8 cellular contexts compared by ENCODE assay signal in genomic region chr22:23281406-23282088, GRCh38.
DNase-seq lines count a peak whose midpoint lies in the region; ATAC-seq, FAIRE-seq and TF ChIP-seq lines count a peak whose summit lies in the region.

No MANE protein-coding gene starts in this region.

- peaks cover 2% of the 10 kb centered on the region; the same call in 1 of the 2 replicates for H4K20me1 ChIP-seq in PC-9 (ENCODE audit: insufficient read depth)

- peak; percentile 73 to 80 for ATAC-seq in activated T-cell treated with anti-CD3 and anti-CD28 coated beads, Interleukin-2, amount 50 U/mL, for 72 hours (replicated peaks in 1 of 2)
- ATAC-seq in stimulated activated naive B cell treated with anti-CD40 and anti-IgM and Interleukin-4, amounts not matched to agents 10 μg/mL and 1 μg/mL and 100 μg/mL, for 72 hours (replicated peaks), result peak; percentile 72 to 74
- no peak for ATAC-seq in HG03045 (IDR thresholded peaks at IDR 0.05; ENCODE audit: unreplicated experiment)

- no peaks in the 10 kb centered on the region for H3K9me3 ChIP-seq in PC-9 (ENCODE audit: insufficient read depth, low read depth)

- no peak overlapping the region for H3K27ac Mint-ChIP-seq in activated T-cell treated with anti-CD3 and anti-CD28 coated beads, Interleukin-2, amount 50 U/mL, for 72 hours
- no peak overlapping the region for H3K27ac Mint-ChIP-seq in nephron
- H3K27ac Mint-ChIP-seq in stimulated activated naive B cell treated with anti-CD40 and anti-IgM and Interleukin-4, amounts not matched to agents 10 μg/mL and 1 μg/mL and 100 μg/mL, for 72 hours, result peak overlapping the region; percentile 25

- peak overlapping the region; percentile 63 for H3K27ac ChIP-seq in PC-9

- no peaks in the 10 kb centered on the region for H3K27me3 ChIP-seq in PC-9 (ENCODE audit: insufficient read depth, low read depth)

- TSS peak; percentile 68 for BruUV-seq in PC-9 (replicated peaks; lab: Mats Ljungman, UMichigan)

- no peak for FAIRE-seq in HTR-8/SVneo (lab: Jason Lieb, UNC)

- 0 out of 2 replicates have a peak, but pooled peaks cover 11% of the 10 kb centered on the region for H3K79me2 ChIP-seq in PC-9 (ENCODE audit: low read depth)

- no peaks in the 10 kb centered on the region for H3K36me3 ChIP-seq in PC-9 (ENCODE audit: low read depth)

- no peaks in the 10 kb centered on the region for H3K36me3 Mint-ChIP-seq in activated T-cell treated with anti-CD3 and anti-CD28 coated beads, Interleukin-2, amount 50 U/mL, for 72 hours (ENCODE audit: insufficient read depth in 2 of 2)
- H3K36me3 Mint-ChIP-seq in nephron (ENCODE audit: low read depth), result peaks cover 11% of the 10 kb centered on the region
- H3K36me3 Mint-ChIP-seq in stimulated activated naive B cell treated with anti-CD40 and anti-IgM and Interleukin-4, amounts not matched to agents 10 μg/mL and 1 μg/mL and 100 μg/mL, for 72 hours, result peaks cover 14 to 28% of the 10 kb centered on the region in 2 donors

- H3K4me3 ChIP-seq in PC-9 (no peak overlapping the region; the same call in 1 of the 2 replicates), fibroblast of mammary gland (ENCODE audit: control insufficient read depth, low read depth, low read length) (no peak overlapping the region)

- no peaks in the 10 kb centered on the region for H3K9me2 ChIP-seq in PC-9 (ENCODE audit: insufficient read depth)

- no peak overlapping the region for H3K4me3 Mint-ChIP-seq in activated T-cell treated with anti-CD3 and anti-CD28 coated beads, Interleukin-2, amount 50 U/mL, for 72 hours
- no peak overlapping the region for H3K4me3 Mint-ChIP-seq in nephron
- H3K4me3 Mint-ChIP-seq in stimulated activated naive B cell treated with anti-CD40 and anti-IgM and Interleukin-4, amounts not matched to agents 10 μg/mL and 1 μg/mL and 100 μg/mL, for 72 hours, result no peak overlapping the region

- peak; percentile 94 for TF ChIP-seq CTCF in PC-9 (conservative IDR thresholded peaks at IDR 0.05)
- TF ChIP-seq CTCF in fibroblast of mammary gland (conservative IDR thresholded peaks at IDR 0.05; ENCODE audit: control insufficient read depth, insufficient read depth, low read depth, low read length), result peak; percentile 86
- TF ChIP-seq CTCF in nephron (IDR thresholded peaks at IDR 0.05; ENCODE audit: unreplicated experiment in 3 of 3), result peak; percentile 89 to 92 (median 91)

- H3K27me3 Mint-ChIP-seq in activated T-cell treated with anti-CD3 and anti-CD28 coated beads, Interleukin-2, amount 50 U/mL, for 72 hours (ENCODE audit: low read depth), result no peaks in the 10 kb centered on the region
- H3K27me3 Mint-ChIP-seq in nephron (ENCODE audit: low read depth), result no peaks in the 10 kb centered on the region
- no peaks in the 10 kb centered on the region for H3K27me3 Mint-ChIP-seq in stimulated activated naive B cell treated with anti-CD40 and anti-IgM and Interleukin-4, amounts not matched to agents 10 μg/mL and 1 μg/mL and 100 μg/mL, for 72 hours

- no peak overlapping the region for H2AFZ ChIP-seq in PC-9

- CTCF ChIA-PET in PC-9 (lab: Charles Lee), result interaction anchor here (0.7 to 2.0 kb wide), 9 partner anchors 9 to 322 kb away, joined by 3 to 21 read pairs (median 4); partner anchors contain the start of genes BCR and RAB36

- H3K9me3 Mint-ChIP-seq in activated T-cell treated with anti-CD3 and anti-CD28 coated beads, Interleukin-2, amount 50 U/mL, for 72 hours, result no peaks in the 10 kb centered on the region
- H3K9me3 Mint-ChIP-seq in nephron, result no peaks in the 10 kb centered on the region
- no peaks in the 10 kb centered on the region for H3K9me3 Mint-ChIP-seq in stimulated activated naive B cell treated with anti-CD40 and anti-IgM and Interleukin-4, amounts not matched to agents 10 μg/mL and 1 μg/mL and 100 μg/mL, for 72 hours

- peaks cover 29% of the 10 kb centered on the region for H3K4me1 Mint-ChIP-seq in activated T-cell treated with anti-CD3 and anti-CD28 coated beads, Interleukin-2, amount 50 U/mL, for 72 hours (ENCODE audit: low read depth)
- no peaks in the 10 kb centered on the region for H3K4me1 Mint-ChIP-seq in nephron
- peaks cover 12 to 30% of the 10 kb centered on the region in 2 donors for H3K4me1 Mint-ChIP-seq in stimulated activated naive B cell treated with anti-CD40 and anti-IgM and Interleukin-4, amounts not matched to agents 10 μg/mL and 1 μg/mL and 100 μg/mL, for 72 hours

- H3K4me1 ChIP-seq in PC-9 (replicated peaks; ENCODE audit: insufficient read depth), result peaks cover 18% of the 10 kb centered on the region

- H3K4me2 ChIP-seq in PC-9, result peak overlapping the region; percentile 80

- H3F3A ChIP-seq in PC-9 (ENCODE audit: insufficient read depth, low read depth), result peaks cover 23% of the 10 kb centered on the region; the same call in 1 of the 2 replicates

- DNase-seq in COLO829 (ENCODE audit: low spot score) (peak; percentile 86), HTR-8/SVneo (ENCODE audit: insufficient read length, low spot score) (peak; percentile 67), PC-9 (peak; percentile 53 to 79), fibroblast of mammary gland (ENCODE audit: low read depth) (peak; percentile 63)
- peak; percentile 80 to 85 for DNase-seq in activated T-cell treated with anti-CD3 and anti-CD28 coated beads, Interleukin-2, amount 50 U/mL, for 72 hours
- DNase-seq in stimulated activated naive B cell treated with anti-CD40 and anti-IgM and Interleukin-4, amounts not matched to agents 10 μg/mL and 1 μg/mL and 100 μg/mL, for 72 hours, result peak; percentile 70

- intact Hi-C loops in PC-9 (cut with micrococcal nuclease; ENCODE audit: unreplicated experiment), result loop anchor here (1.0 to 5.0 kb wide), 3 partner anchors 99 to 324 kb away; no protein-coding TSS in a partner anchor

- POLR2A ChIA-PET in PC-9 (lab: Charles Lee; ENCODE audit: unreplicated experiment), result interaction anchor here (0.6 kb wide), 3 partner anchors 99 to 645 kb away, joined by 4 to 7 read pairs (median 6); partner anchors contain the start of gene RSPH14
